In the genomic region with DNA sequence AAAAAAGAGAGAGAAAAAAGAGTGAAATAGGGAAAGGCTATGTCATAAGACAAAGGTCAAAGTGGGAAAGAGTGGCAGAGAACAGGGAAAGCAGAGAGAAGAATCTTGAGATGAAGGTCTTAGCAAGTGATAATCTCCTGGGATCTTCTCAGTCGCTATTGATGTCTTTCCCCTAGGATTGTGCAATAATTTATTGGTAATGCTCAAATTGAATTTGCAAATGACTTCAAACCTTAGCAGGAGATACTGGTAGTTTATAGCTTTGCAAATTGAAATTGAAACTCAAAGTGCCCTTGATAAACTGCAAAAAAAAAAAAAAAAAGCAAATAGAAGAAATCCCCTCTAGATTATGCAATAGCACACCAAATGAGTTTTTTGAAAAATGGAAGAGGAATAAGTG, we compare ENCODE assay signal across 7 cellular contexts.
"Had no signal": no experiment of that assay in that cellular context is flagged by ENCODE, and none has a peak within 500 bp of the region (broad histone marks: within the 10 kb centered on the region; RNA-seq: fewer than 3 reads in every experiment).

No MANE protein-coding gene starts in this region.

- ATAC-seq: GM23338, HepG2 had no signal

- FAIRE-seq: H54, HepG2 had no signal

- H3K4me2 ChIP-seq: GM23338 had no signal

- H3K27ac ChIP-seq: HL-60 had no signal

- H2AFZ ChIP-seq: GM23338 had no signal

- DNase-seq: H9, HCEC 1CT, KBM-7 had no signal

- H3K4me3 ChIP-seq: GM23338 had no signal
